Comparison of ENCODE assay signal across 19 cellular contexts in the genomic region with DNA sequence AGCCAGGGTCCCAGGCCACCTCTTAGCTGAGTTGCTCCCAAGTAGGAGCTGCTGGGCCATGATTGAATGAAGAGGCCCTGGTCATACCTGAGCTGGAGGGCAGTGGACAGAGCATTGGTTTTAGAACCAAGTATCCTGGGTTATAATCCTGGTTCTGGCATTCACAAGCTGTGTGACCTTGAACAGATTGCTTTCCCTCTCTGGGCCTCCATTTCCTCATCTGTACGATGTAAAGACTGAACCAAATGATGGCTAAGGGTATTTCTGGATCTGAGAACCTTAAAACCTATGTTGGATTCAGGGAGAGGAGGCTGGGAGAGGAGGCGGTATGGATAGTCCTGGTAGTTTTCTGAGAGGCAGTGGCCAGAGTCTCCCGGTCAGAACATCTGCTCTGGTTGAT. TPM values are rescaled to one million over a fixed set of nuclear protein-coding genes. Genes with fewer than 3 reads are reported as not detected.
DNase-seq lines count a peak whose midpoint lies in the region; ATAC-seq, FAIRE-seq and TF ChIP-seq lines count a peak whose summit lies in the region.
"Had no signal": no experiment of that assay in that cellular context is flagged by ENCODE, and none has a peak within 500 bp of the region (broad histone marks: within the 10 kb centered on the region; RNA-seq: fewer than 3 reads in every experiment).

No MANE protein-coding gene starts in this region.

- H3K4me3 Mint-ChIP-seq in HFFc6 (peak overlapping the region; percentile 20; the same call in 1 of the 2 replicates), astrocyte (ENCODE audit: unreplicated experiment) (no peak overlapping the region)
- H3K4me3 Mint-ChIP-seq: activated naive CD4-positive, alpha-beta T cell treated with anti-CD3 and anti-CD28 coated beads, Interleukin-2, amount 10 ng/mL, durations not matched to agents 7 days and 5 days; B cell had no signal

- TF ChIP-seq CTCF in HFFc6 (IDR thresholded peaks at IDR 0.05), result no peak
- TF ChIP-seq CTCF in astrocyte (IDR thresholded peaks at IDR 0.05; ENCODE audit: insufficient read depth, low read depth, low read length), result no peak

- peaks cover 3% of the 10 kb centered on the region for H3K27me3 Mint-ChIP-seq in HFFc6 (ENCODE audit: insufficient read depth)
- peaks cover 27% of the 10 kb centered on the region for H3K27me3 Mint-ChIP-seq in astrocyte (ENCODE audit: low read depth, unreplicated experiment)

- no peak for DNase-seq in HFFc6
- no peak for DNase-seq in astrocyte (ENCODE audit: low read depth)
- DNase-seq in putamen (ENCODE audit: low spot score), result no peak
- DNase-seq in erythroblast (lab: John Stamatoyannopoulos, UW), result no peak
- DNase-seq in AG20443 (ENCODE audit: low spot score), result no peak
- DNase-seq: activated CD4-positive, alpha-beta T cell treated with anti-CD3 and anti-CD28 coated beads for 48 hours; activated naive CD4-positive, alpha-beta T cell treated with anti-CD3 and anti-CD28 coated beads, Interleukin-2, amount 10 ng/mL, durations not matched to agents 7 days and 5 days; activated T-cell treated with anti-CD3 and anti-CD28 coated beads for 4 hours; effector memory CD4-positive, alpha-beta T cell; MV-4-11; SIG-M5; stimulated activated naive CD4-positive, alpha-beta T cell had no signal

- peak overlapping the region; percentile 91 for H3K27ac Mint-ChIP-seq in HFFc6
- no peak overlapping the region for H3K27ac Mint-ChIP-seq in astrocyte (ENCODE audit: unreplicated experiment)
- H3K27ac Mint-ChIP-seq: activated naive CD4-positive, alpha-beta T cell treated with anti-CD3 and anti-CD28 coated beads, Interleukin-2, amount 10 ng/mL, durations not matched to agents 7 days and 5 days; B cell had no signal

- H2AFZ ChIP-seq in astrocyte (ENCODE audit: low read depth, low read length), result no peak overlapping the region

- H3K27me3 ChIP-seq in astrocyte (ENCODE audit: insufficient read depth, low read length) (no peaks in the 10 kb centered on the region), mucosa of stomach (ENCODE audit: control insufficient read depth, insufficient read depth, low read length) (no peaks in the 10 kb centered on the region), subcutaneous abdominal adipose tissue (ENCODE audit: control insufficient read depth in 5 of 5, insufficient read depth in 4 of 5, low read length in 5 of 5) (no peaks in the 10 kb centered on the region)

- no peaks in the 10 kb centered on the region for H3K36me3 ChIP-seq in astrocyte (ENCODE audit: insufficient read depth, low read length)
- no peaks in the 10 kb centered on the region for H3K36me3 ChIP-seq in mucosa of stomach (ENCODE audit: control insufficient read depth, insufficient read depth, low read length)
- H3K36me3 ChIP-seq in subcutaneous abdominal adipose tissue (ENCODE audit: control insufficient read depth in 5 of 5, insufficient read depth in 5 of 5, low read length in 5 of 5), result no peaks in the 10 kb centered on the region
- H3K36me3 ChIP-seq: neutrophil had no signal

- H3K27ac ChIP-seq in astrocyte (ENCODE audit: low read depth, low read length), result peak overlapping the region; percentile 33
- H3K27ac ChIP-seq in subcutaneous abdominal adipose tissue (ENCODE audit: low read depth, low read length), result peak overlapping the region; percentile 78
- H3K27ac ChIP-seq: neutrophil had no signal

- H3K9me3 ChIP-seq in astrocyte (ENCODE audit: insufficient read depth, low read depth, low read length) (no peaks in the 10 kb centered on the region), mucosa of stomach (ENCODE audit: control insufficient read depth, low read length) (no peaks in the 10 kb centered on the region), subcutaneous abdominal adipose tissue (ENCODE audit: control insufficient read depth in 5 of 5, low read length in 5 of 5) (no peaks in the 10 kb centered on the region)
- H3K9me3 ChIP-seq: neutrophil had no signal

- H3K9me3 Mint-ChIP-seq in HFFc6 (no peaks in the 10 kb centered on the region), astrocyte (ENCODE audit: unreplicated experiment) (no peaks in the 10 kb centered on the region)
- H3K9me3 Mint-ChIP-seq: activated naive CD4-positive, alpha-beta T cell treated with anti-CD3 and anti-CD28 coated beads, Interleukin-2, amount 10 ng/mL, durations not matched to agents 7 days and 5 days had no signal

- H3K79me2 ChIP-seq in astrocyte (ENCODE audit: insufficient read depth, low read length), result no peaks in the 10 kb centered on the region

- peak overlapping the region; percentile 41 for H3K4me2 ChIP-seq in astrocyte (ENCODE audit: low read length)

- FAIRE-seq in astrocyte (lab: Jason Lieb, UNC), result no peak
- FAIRE-seq: bronchial epithelial cell, small intestine had no signal

- TF ChIP-seq POLR2A in erythroblast (IDR thresholded peaks at IDR 0.05; ENCODE audit: low read length), result no peak

- H3K36me3 Mint-ChIP-seq in HFFc6 (ENCODE audit: low read depth), result no peaks in the 10 kb centered on the region
- H3K36me3 Mint-ChIP-seq in astrocyte (ENCODE audit: low read depth, unreplicated experiment), result peaks cover 8% of the 10 kb centered on the region
- H3K36me3 Mint-ChIP-seq: activated naive CD4-positive, alpha-beta T cell treated with anti-CD3 and anti-CD28 coated beads, Interleukin-2, amount 10 ng/mL, durations not matched to agents 7 days and 5 days had no signal

- H4K20me1 ChIP-seq in astrocyte (ENCODE audit: insufficient read depth, low read length), result no peaks in the 10 kb centered on the region

- peaks cover 39% of the 10 kb centered on the region for H3K4me1 ChIP-seq in astrocyte (ENCODE audit: insufficient read depth, low read length)
- H3K4me1 ChIP-seq in mucosa of stomach (ENCODE audit: control insufficient read depth, insufficient read depth, low read length), result peaks cover 66% of the 10 kb centered on the region
- peaks cover 16 to 70% (median 51%) of the 10 kb centered on the region in 5 donors for H3K4me1 ChIP-seq in subcutaneous abdominal adipose tissue (ENCODE audit: control insufficient read depth in 5 of 5, insufficient read depth in 5 of 5, low read length in 5 of 5)

- H3K4me3 ChIP-seq in astrocyte (ENCODE audit: insufficient read depth, low read depth, low read length) (no peak overlapping the region), mucosa of stomach (ENCODE audit: low read length) (no peak overlapping the region), subcutaneous abdominal adipose tissue (ENCODE audit: low read depth in 1 of 5, low read length in 5 of 5) (no peak overlapping the region)

- H3K9ac ChIP-seq in astrocyte (ENCODE audit: low read length) (peak overlapping the region; percentile 16), mucosa of stomach (ENCODE audit: low read length) (peak overlapping the region; percentile 10), subcutaneous abdominal adipose tissue (ENCODE audit: low read length in 5 of 5) (peak overlapping the region in 3 of 5 donors; percentile 21 to 75 (median 35))

- no peak for ATAC-seq in GM18858 (IDR thresholded peaks at IDR 0.05; ENCODE audit: unreplicated experiment)

- H3K4me1 Mint-ChIP-seq in HFFc6 (ENCODE audit: low read depth) (peaks cover 46% of the 10 kb centered on the region), astrocyte (ENCODE audit: low read depth, unreplicated experiment) (peaks cover 7% of the 10 kb centered on the region)
- H3K4me1 Mint-ChIP-seq: activated naive CD4-positive, alpha-beta T cell treated with anti-CD3 and anti-CD28 coated beads, Interleukin-2, amount 10 ng/mL, durations not matched to agents 7 days and 5 days; B cell had no signal

RNA-seq across cellular contexts. Expression of a gene that starts 31.0 kb away (rescaled TPM):
- total RNA-seq in HFFc6 (2021; fragmentation: NEBNext Ultra II Directional; extraction: Animal tissue kit (Norgen Biotek cat#: 25700)), result not detected
- total RNA-seq in astrocyte, result 1.9 and 2.3 TPM in 2 replicates
- total RNA-seq: B cell, bronchial epithelial cell had no signal

RNA-seq across cellular contexts. Expression of a gene that starts 40.6 kb away (rescaled TPM):
- total RNA-seq in HFFc6 (2021; fragmentation: NEBNext Ultra II Directional; extraction: Animal tissue kit (Norgen Biotek cat#: 25700)), result 10 to 100 TPM; 34.1 to 44.5 (median 38.7) TPM
- total RNA-seq in astrocyte, result 41.9 and 42.5 TPM in 2 replicates
